14 cellular contexts compared by ENCODE assay signal in the genomic region with DNA sequence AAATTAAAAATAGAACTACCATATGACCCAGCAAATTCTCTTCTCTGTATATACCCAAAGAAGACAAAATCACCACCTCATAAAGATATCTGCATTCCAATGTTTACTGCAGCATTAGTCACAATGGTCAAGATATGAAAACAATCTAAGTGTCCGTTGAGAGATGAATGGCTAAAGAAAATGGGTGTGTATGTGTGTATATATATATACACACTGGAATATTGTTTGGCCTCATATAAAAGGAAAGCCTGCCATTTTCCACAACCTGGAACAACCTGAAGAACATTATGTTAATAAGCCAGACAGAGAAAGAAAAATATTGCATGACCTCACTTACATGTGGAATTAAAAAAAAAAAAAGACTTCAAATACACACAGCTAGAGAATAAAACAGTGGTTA. TPM values are rescaled to one million over a fixed set of nuclear protein-coding genes. Genes with fewer than 3 reads are reported as not detected.
DNase-seq lines count a peak whose midpoint lies in the region; ATAC-seq and TF ChIP-seq lines count a peak whose summit lies in the region.
"Had no signal": no experiment of that assay in that cellular context is flagged by ENCODE, and none has a peak within 500 bp of the region (broad histone marks: within the 10 kb centered on the region; RNA-seq: fewer than 3 reads in every experiment).

No MANE protein-coding gene starts in this region.

- H3K4me1 ChIP-seq in Panc1 (ENCODE audit: control insufficient read depth, insufficient read depth, low read length) (no peaks in the 10 kb centered on the region), colonic mucosa (no peaks in the 10 kb centered on the region)

- ATAC-seq in Panc1 (peak; percentile 82), GM21723 (IDR thresholded peaks at IDR 0.05; ENCODE audit: unreplicated experiment) (no peak), left lobe of liver (no peak)
- ATAC-seq: right cardiac atrium had no signal

- intact Hi-C loops in Panc1 (cut with micrococcal nuclease; ENCODE audit: unreplicated experiment), result no loop called here
- intact Hi-C loops in colonic mucosa (cut with DNase I), result no loop called here

- H3K4me3 ChIP-seq in Panc1 (ENCODE audit: low read depth in 2 of 2, low read length in 2 of 2) (no peak overlapping the region), colonic mucosa (no peak overlapping the region), skeletal muscle cell (ENCODE audit: low read depth, low read length) (no peak overlapping the region)

- POLR2A ChIA-PET in Panc1 (lab: Charles Lee), result no interaction called here

- H3K36me3 ChIP-seq in Panc1 (ENCODE audit: control insufficient read depth, insufficient read depth, low read length) (no peaks in the 10 kb centered on the region), colonic mucosa (no peaks in the 10 kb centered on the region)

- no TSS peak for BruUV-seq in Panc1 (replicated peaks; lab: Mats Ljungman, UMichigan)

- no peak overlapping the region for H3K9ac ChIP-seq in colonic mucosa (ENCODE audit: low read depth in 2 of 2, low read length in 2 of 2)

- H3K27ac ChIP-seq in Panc1 (ENCODE audit: low read length), result no peak overlapping the region
- peak overlapping the region; percentile 68 for H3K27ac ChIP-seq in colonic mucosa

- in situ Hi-C loops in Panc1 (cut with HindIII; ENCODE audit: low pct_unique_long_range_greater_than_20kb, low sequenced_read_pairs), result no loop called here

- DNase-seq in GM03348 (ENCODE audit: low spot score) (peak; percentile 17), Panc1 (ENCODE audit: low read depth, low spot score) (no peak), colonic mucosa (no peak), skeletal muscle cell (ENCODE audit: low read depth) (peak; percentile 68), epidermal melanocyte (ENCODE audit: insufficient read length, low spot score) (no peak), HuH-7 (ENCODE audit: low spot score) (no peak), left lobe of liver (ENCODE audit: low spot score) (no peak)
- DNase-seq: activated CD4-positive, alpha-beta T cell treated with anti-CD3 and anti-CD28 coated beads, Interleukin-2, amount 50 U/mL, for 1 hour; CD8-positive, alpha-beta memory T cell; NCI-H1694; NCI-H69; right cardiac atrium; T1000 had no signal

- no peak for TF ChIP-seq CTCF in Panc1 (IDR thresholded peaks at IDR 0.05)
- TF ChIP-seq CTCF in colonic mucosa (IDR thresholded peaks at IDR 0.05), result no peak

- H3K9me3 ChIP-seq in Panc1 (ENCODE audit: control insufficient read depth, insufficient read depth, low read depth, low read length) (no peaks in the 10 kb centered on the region), colonic mucosa (no peaks in the 10 kb centered on the region)

- H3K27me3 ChIP-seq in Panc1 (ENCODE audit: control insufficient read depth, insufficient read depth, low read length) (no peaks in the 10 kb centered on the region), colonic mucosa (no peaks in the 10 kb centered on the region)

- CTCF ChIA-PET in Panc1 (lab: Charles Lee), result no interaction called here

RNA-seq across cellular contexts. Expression of a gene that starts 29.5 kb away (rescaled TPM):
- total RNA-seq in Panc1 (2021; ENCODE audit: unreplicated experiment) (32.2 TPM), colonic mucosa (10 to 100 TPM; 28.1 to 28.3 TPM), left lobe of liver (10.7 TPM)
- 13.4 TPM for polyA plus RNA-seq in Panc1 (2012; ENCODE audit: insufficient read length)

RNA-seq across cellular contexts. Expression of a gene that starts 45.4 kb away (rescaled TPM):
- total RNA-seq in Panc1 (2021; ENCODE audit: unreplicated experiment) (29.6 TPM), colonic mucosa (100 to 1,000 TPM in 1 of 2 donors, 10 to 100 TPM in 1; 84.2 to 130 TPM), left lobe of liver (27.8 TPM)
- 17.1 TPM for polyA plus RNA-seq in Panc1 (2012; ENCODE audit: insufficient read length)

Comparison
In these comparisons a context has a peak if more than half of its experiments do, and no peak if none do; other contexts are left out.
1. DNase-seq: peak in GM03348 (single experiment) and skeletal muscle cell (single experiment); none in Panc1 (single experiment), colonic mucosa (single experiment), epidermal melanocyte (single experiment), HuH-7 (single experiment) and left lobe of liver (single experiment).